27 cellular contexts compared by ENCODE assay signal in genomic region chr17:57050303-57050702, GRCh38. TPM values are rescaled to one million over a fixed set of nuclear protein-coding genes. Genes with fewer than 3 reads are reported as not detected.
DNase-seq lines count a peak whose midpoint lies in the region; ATAC-seq and TF ChIP-seq lines count a peak whose summit lies in the region.
"Had no signal": no experiment of that assay in that cellular context is flagged by ENCODE, and none has a peak within 500 bp of the region (broad histone marks: within the 10 kb centered on the region; RNA-seq: fewer than 3 reads in every experiment).

No MANE protein-coding gene starts in this region.

- peak; percentile 74 for ATAC-seq in HCT116
- ATAC-seq: left lung; stimulated activated naive CD8-positive, alpha-beta T cell treated with anti-CD3 and anti-CD28 coated beads, Interleukin-15, Interleukin-2, amounts not matched to agents 100 U/mL and 50 U/mL, for 24 hours had no signal

- intact Hi-C loops in HCT116 (cut with micrococcal nuclease) (no loop called here), lower leg skin (cut with DNase I; ENCODE audit: low total_unique reads) (no loop called here)

- H3K4me2 ChIP-seq in HCT116 (ENCODE audit: low read length): no peak overlapping the region
- H3K4me2 ChIP-seq in parathyroid adenoma (ENCODE audit: low read length): no peak overlapping the region

- H3K9me3 ChIP-seq in HCT116 (ENCODE audit: control insufficient read depth in 1 of 2, insufficient read depth in 1 of 2, low read depth in 1 of 2, low read length in 2 of 2) (no peaks in the 10 kb centered on the region), parathyroid adenoma (ENCODE audit: control insufficient read depth, low read length) (no peaks in the 10 kb centered on the region)
- H3K9me3 ChIP-seq: ascending aorta, colonic mucosa, left lung had no signal

- RAD21 ChIA-PET in HCT116 (lab: Charles Lee; ENCODE audit: low non-redundant PET in 1 of 2, low total read pairs in 2 of 2, uncharacterized antibody in 2 of 2, unreplicated experiment in 2 of 2): no interaction called here

- H4K20me1 ChIP-seq in HCT116 (ENCODE audit: insufficient read depth): no peaks in the 10 kb centered on the region

- POLR2A ChIA-PET in HCT116 (lab: Charles Lee): no interaction called here

- H3K4me3 ChIP-seq in HCT116 (replicated peaks in 1 of 2; ENCODE audit: low read depth in 1 of 2, low read length in 2 of 2) (no peak overlapping the region), parathyroid adenoma (ENCODE audit: low read depth, low read length) (no peak overlapping the region), lower leg skin (ENCODE audit: low read depth, poor library complexity, severe bottlenecking) (no peak overlapping the region)
- H3K4me3 ChIP-seq: ascending aorta, cardiac muscle cell, colonic mucosa, left lung had no signal

- peak; percentile 27; the same call in 1 of the 3 replicates for TF ChIP-seq CTCF in GM12872 (IDR thresholded peaks at IDR 0.05; ENCODE audit: insufficient read depth, low read depth, low read length)
- TF ChIP-seq CTCF in HCT116 (IDR thresholded peaks at IDR 0.05 in 2 of 3, conservative IDR thresholded peaks at IDR 0.05 in 1 of 3; ENCODE audit: borderline replicate concordance in 1 of 3, insufficient read depth in 1 of 3, low read depth in 2 of 3, low read length in 2 of 3): no peak; a peak in 1 of 6 replicates
- no peak for TF ChIP-seq CTCF in parathyroid adenoma (IDR thresholded peaks at IDR 0.05)
- no peak for TF ChIP-seq CTCF in lower leg skin (IDR thresholded peaks at IDR 0.05)

- no peak for TF ChIP-seq RAD21 in HCT116 (IDR thresholded peaks at IDR 0.05; ENCODE audit: low read depth)

- H3K4me1 ChIP-seq in HCT116 (ENCODE audit: control insufficient read depth in 1 of 2, insufficient read depth in 2 of 2, low read length in 2 of 2) (no peaks in the 10 kb centered on the region), parathyroid adenoma (peaks cover 4% of the 10 kb centered on the region)

- WGBS in lower leg skin, 2 donors: 79 to 86% methylated on average over 5 of the region's 5 CpGs

- H2AFZ ChIP-seq in HCT116 (ENCODE audit: low read depth, low read length, poor library complexity, severe bottlenecking): no peak overlapping the region
- peak overlapping the region; percentile 47 for H2AFZ ChIP-seq in parathyroid adenoma

- H3K79me2 ChIP-seq in HCT116 (ENCODE audit: insufficient read depth, low read length) (no peaks in the 10 kb centered on the region), parathyroid adenoma (no peaks in the 10 kb centered on the region)

- CTCF ChIA-PET in HCT116 (lab: Charles Lee): no interaction called here

- H3K36me3 ChIP-seq in HCT116 (ENCODE audit: control insufficient read depth in 1 of 2, insufficient read depth in 2 of 2, low read length in 2 of 2) (no peaks in the 10 kb centered on the region), parathyroid adenoma (ENCODE audit: control insufficient read depth, insufficient read depth, low read length) (no peaks in the 10 kb centered on the region)
- H3K36me3 ChIP-seq: ascending aorta, cardiac muscle cell, colonic mucosa, left lung had no signal

- no peak for DNase-seq in HCT116 (ENCODE audit: low read depth, low spot score)
- DNase-seq in cerebellar cortex (ENCODE audit: low spot score): peak; percentile 15
- DNase-seq in islet precursor cell: no peak
- DNase-seq in H4 (ENCODE audit: low spot score): no peak
- no peak for DNase-seq in lower leg skin (ENCODE audit: low spot score in 2 of 2)
- DNase-seq in SKM-1 (lab: John Stamatoyannopoulos, UW; ENCODE audit: unreplicated experiment): no peak
- DNase-seq: activated T-cell treated with anti-CD3 and anti-CD28 coated beads, Interleukin-2, amount 50 U/mL, for 48 hours; colonic mucosa; COR-L47; DMS53; effector CD8-positive, alpha-beta T cell; glutamatergic neuron; GOT3; left lung; MV-4-11; naive B cell; NCI-H1436 treated with DMSO at 0.1 percent for 48 hours; NCI-H2081 treated with DMSO at 0.1 percent for 48 hours; NCI-H345; NCI-H748 treated with DMSO at 0.1 percent for 48 hours; occipital lobe; stimulated activated CD4-positive, alpha-beta T cell treated with anti-CD3 and anti-CD28 coated beads, Interleukin-2, amount 100 ng/mL, for 24 hours; stimulated activated naive CD8-positive, alpha-beta T cell treated with anti-CD3 and anti-CD28 coated beads, Interleukin-15, Interleukin-2, amounts not matched to agents 100 U/mL and 50 U/mL, for 24 hours had no signal

- H3K27ac ChIP-seq in HCT116 (ENCODE audit: low read depth, low read length) (no peak overlapping the region), parathyroid adenoma (no peak overlapping the region)
- H3K27ac ChIP-seq: ascending aorta, cardiac muscle cell, colonic mucosa, left lung had no signal

- no peak for TF ChIP-seq POLR2A in HCT116 (IDR thresholded peaks at IDR 0.05; ENCODE audit: borderline replicate concordance, extremely low read depth, insufficient read depth, insufficient read length)
- TF ChIP-seq POLR2A in lower leg skin (IDR thresholded peaks at IDR 0.05): no peak

- H3K27me3 ChIP-seq in HCT116 (ENCODE audit: insufficient read depth, low read length): no peaks in the 10 kb centered on the region
- H3K27me3 ChIP-seq in parathyroid adenoma (ENCODE audit: control insufficient read depth, insufficient read depth, low read length): no peaks in the 10 kb centered on the region
- H3K27me3 ChIP-seq: ascending aorta, cardiac muscle cell had no signal

- no peaks in the 10 kb centered on the region for H3K9me2 ChIP-seq in HCT116 (ENCODE audit: insufficient read depth)

- no TSS peak for BruUV-seq in HCT116 (replicated peaks; lab: Mats Ljungman, UMichigan)

- no peak overlapping the region for H3K9ac ChIP-seq in HCT116 (ENCODE audit: low read length)
- no peak overlapping the region for H3K9ac ChIP-seq in parathyroid adenoma

TF ChIP-seq in HCT116, 20 proteins besides CTCF, POLR2A, EP300 and RAD21 (continues in another document):
- TF ChIP-seq REST (IDR thresholded peaks at IDR 0.05; ENCODE audit: low read depth): no peak
- TF ChIP-seq TCF7L2 (IDR thresholded peaks at IDR 0.05; ENCODE audit: borderline replicate concordance, extremely low read depth, insufficient read depth, insufficient read length): no peak
- no peak for TF ChIP-seq ATF3 (IDR thresholded peaks at IDR 0.05)
- TF ChIP-seq POLR2AphosphoS5 (IDR thresholded peaks at IDR 0.05; ENCODE audit: low read depth, low read length): no peak
- no peak for TF ChIP-seq SP1 (IDR thresholded peaks at IDR 0.05; ENCODE audit: low read depth)
- TF ChIP-seq CBX3 (IDR thresholded peaks at IDR 0.05; ENCODE audit: low read depth): no peak
- TF ChIP-seq ZNF274 (IDR thresholded peaks at IDR 0.05; ENCODE audit: low read depth, low read length): no peak
- TF ChIP-seq ZBTB33 (IDR thresholded peaks at IDR 0.05; ENCODE audit: extremely low read depth, insufficient replicate concordance, low read length): no peak
- TF ChIP-seq SIN3A (IDR thresholded peaks at IDR 0.05; ENCODE audit: low read depth): no peak
- TF ChIP-seq ZFX (IDR thresholded peaks at IDR 0.05): no peak
- no peak for TF ChIP-seq ELF1 (IDR thresholded peaks at IDR 0.05; ENCODE audit: borderline replicate concordance, low read depth)
- TF ChIP-seq MAX (IDR thresholded peaks at IDR 0.05): no peak

RNA-seq across cellular contexts. Expression of gene AKAP1, which starts 34.7 kb away (rescaled TPM):
- total RNA-seq in HCT116 (2021; ENCODE audit: unreplicated experiment) (51.6 TPM), lower leg skin (10 to 100 TPM; 45.8 to 68.2 (median 54.9) TPM)
- 70.8 and 76.9 TPM in 2 replicates for polyA plus RNA-seq in HCT116 (2012)
- total RNA-seq in H4 (2014; rRNA removed; shearing (Covaris generic)): 14.3 and 19.9 TPM in 2 replicates
